11 cellular contexts compared by ENCODE assay signal in the genomic region with DNA sequence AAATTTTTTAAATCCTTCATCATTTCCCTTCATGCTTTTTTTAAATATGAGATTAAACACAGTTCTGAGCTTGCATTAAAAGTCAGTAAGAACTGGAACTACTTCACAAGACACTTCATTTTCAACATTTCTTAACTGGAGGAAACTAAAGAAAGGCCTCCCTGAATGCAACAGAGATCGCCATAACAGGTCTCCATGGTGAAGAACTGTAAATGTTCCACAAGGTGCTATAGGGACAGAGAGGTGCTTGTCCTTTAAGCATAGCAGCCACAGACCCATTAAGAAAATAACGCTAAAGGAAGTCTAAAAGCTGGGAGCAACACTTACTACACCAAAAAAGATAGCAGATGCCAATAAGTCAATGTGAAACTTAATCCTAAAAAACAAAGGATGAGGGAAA. TPM values are rescaled to one million over a fixed set of nuclear protein-coding genes. Genes with fewer than 3 reads are reported as not detected.
DNase-seq lines count a peak whose midpoint lies in the region; ATAC-seq lines count a peak whose summit lies in the region.
"Had no signal": no experiment of that assay in that cellular context is flagged by ENCODE, and none has a peak within 500 bp of the region (broad histone marks: within the 10 kb centered on the region; RNA-seq: fewer than 3 reads in every experiment).

No MANE protein-coding gene starts in this region.

- peaks cover 7% of the 10 kb centered on the region for H3K79me1 ChIP-seq in mesenchymal stem cell (replicated peaks; ENCODE audit: low read length, poor library complexity, severe bottlenecking)

- H3K4ac ChIP-seq in mesenchymal stem cell (ENCODE audit: low read depth in 1 of 2, low read length in 2 of 2) = no peak overlapping the region

- ATAC-seq in GM18858 (IDR thresholded peaks at IDR 0.05; ENCODE audit: unreplicated experiment) (peak; percentile 26), GM21515 (IDR thresholded peaks at IDR 0.05; ENCODE audit: unreplicated experiment) (peak; percentile 41), HG03571 (IDR thresholded peaks at IDR 0.05; ENCODE audit: unreplicated experiment) (peak; percentile 48)
- ATAC-seq: gastrocnemius medialis had no signal

- H3K14ac ChIP-seq in mesenchymal stem cell (ENCODE audit: low read length in 2 of 2) = no peak overlapping the region

- no peak overlapping the region for H3K4me2 ChIP-seq in mesenchymal stem cell (ENCODE audit: low read length, poor library complexity, severe bottlenecking)

- no peak overlapping the region for H2BK12ac ChIP-seq in mesenchymal stem cell (ENCODE audit: low read length in 2 of 2)

- no peaks in the 10 kb centered on the region for H3K9me3 ChIP-seq in mesenchymal stem cell (ENCODE audit: control insufficient read depth, low read length)
- H3K9me3 ChIP-seq: gastrocnemius medialis had no signal

- H3K9ac ChIP-seq in mesenchymal stem cell (ENCODE audit: low read length) = peak overlapping the region; percentile 60

- H3K4me1 ChIP-seq in mesenchymal stem cell (ENCODE audit: control insufficient read depth, insufficient read depth, low read depth, low read length) = peaks cover 6% of the 10 kb centered on the region

- no peaks in the 10 kb centered on the region for H3K36me3 ChIP-seq in mesenchymal stem cell (ENCODE audit: control insufficient read depth in 1 of 2, insufficient read depth in 2 of 2, low read depth in 1 of 2, low read length in 2 of 2)
- H3K36me3 ChIP-seq: gastrocnemius medialis had no signal

- no peak overlapping the region for H3K27ac ChIP-seq in mesenchymal stem cell (ENCODE audit: low read length, poor library complexity, severe bottlenecking)
- H3K27ac ChIP-seq: gastrocnemius medialis had no signal

- H3K27me3 ChIP-seq in mesenchymal stem cell (ENCODE audit: control insufficient read depth in 1 of 2, insufficient read depth in 1 of 2, low read length in 2 of 2) = no peaks in the 10 kb centered on the region
- H3K27me3 ChIP-seq: gastrocnemius medialis had no signal

- H3K4me3 ChIP-seq in mesenchymal stem cell (ENCODE audit: insufficient read depth in 1 of 2, low read depth in 1 of 2, low read length in 2 of 2) = peak overlapping the region in 1 of 2 experiments; percentile 57
- H3K4me3 ChIP-seq: gastrocnemius medialis had no signal

- no peak overlapping the region for H2BK120ac ChIP-seq in mesenchymal stem cell (ENCODE audit: low read depth, low read length)

- H3K18ac ChIP-seq in mesenchymal stem cell (ENCODE audit: low read depth in 1 of 2, low read length in 2 of 2) = no peak overlapping the region

- no peak overlapping the region for H4K8ac ChIP-seq in mesenchymal stem cell (ENCODE audit: low read length)

- no peak overlapping the region for H2BK15ac ChIP-seq in mesenchymal stem cell (ENCODE audit: low read depth, poor library complexity, severe bottlenecking)

- WGBS in mesenchymal stem cell = 89% methylated on average over 1 of the region's 2 CpGs

- H3K23ac ChIP-seq in mesenchymal stem cell (ENCODE audit: low read length in 2 of 2) = no peak overlapping the region

- no peak overlapping the region for H2AK5ac ChIP-seq in mesenchymal stem cell (ENCODE audit: low read length, severe bottlenecking)

- no peak overlapping the region for H2AFZ ChIP-seq in mesenchymal stem cell (ENCODE audit: low read depth, low read length)

- no peak for DNase-seq in mesenchymal stem cell
- no peak for DNase-seq in cerebellar nuclear complex (lab: John Stamatoyannopoulos, UW)
- no peak for DNase-seq in effector CD8-positive, alpha-beta T cell (lab: John Stamatoyannopoulos, UW)
- no peak for DNase-seq in dermis blood vessel endothelial cell
- DNase-seq in NCI-H748 (lab: John Stamatoyannopoulos, UW; ENCODE audit: unreplicated experiment) = no peak
- DNase-seq: gastrocnemius medialis, naive B cell, NCI-H69 had no signal

- no peak overlapping the region for H2BK5ac ChIP-seq in mesenchymal stem cell (ENCODE audit: low read depth, low read length, poor library complexity, severe bottlenecking)

- no peak overlapping the region for H4K91ac ChIP-seq in mesenchymal stem cell (ENCODE audit: low read length)

RNA-seq across cellular contexts. Expression of a gene that starts 8.5 kb away (rescaled TPM):
- polyA plus RNA-seq in mesenchymal stem cell (2013, experiment 1 of 2) = 18.9 TPM
- 20.5 TPM for polyA plus RNA-seq in mesenchymal stem cell (2013, experiment 2 of 2)
- 28.9 and 30.6 TPM in 2 replicates for total RNA-seq in dermis blood vessel endothelial cell
